Comparison of ENCODE assay signal across 15 cellular contexts in genomic region chr7:101200862-101201599, GRCh38. TPM values are rescaled to one million over a fixed set of nuclear protein-coding genes. Genes with fewer than 3 reads are reported as not detected.
DNase-seq lines count a peak whose midpoint lies in the region; ATAC-seq, FAIRE-seq and TF ChIP-seq lines count a peak whose summit lies in the region.
"Had no signal": no experiment of that assay in that cellular context is flagged by ENCODE, and none has a peak within 500 bp of the region (broad histone marks: within the 10 kb centered on the region; RNA-seq: fewer than 3 reads in every experiment).

Gene MOGAT3 (minus strand): TSS chr7:101201036. CDS start chr7:101200854, 182 bp downstream.

- in situ Hi-C loops in Panc1 (cut with HindIII; ENCODE audit: low pct_unique_long_range_greater_than_20kb, low sequenced_read_pairs): no loop called here

- H3K4me1 Mint-ChIP-seq in GM23338: peaks cover 18% of the 10 kb centered on the region

- WGBS in iPS DF 6.9 (ENCODE audit: insufficient coverage, insufficient read length): no CpG with 5 or more reads among the region's 21 CpGs
- 29 to 33% methylated on average over 9 to 21 of the region's 21 CpGs for WGBS in pancreas, 2 donors

- CTCF ChIA-PET in Panc1 (lab: Charles Lee): no interaction called here

- peaks cover 16% of the 10 kb centered on the region for H3K4me1 ChIP-seq in GM23338 (ENCODE audit: insufficient read depth)
- H3K4me1 ChIP-seq in Panc1 (ENCODE audit: control insufficient read depth, insufficient read depth, low read length): peaks cover 5% of the 10 kb centered on the region; the same call in 1 of the 2 replicates
- H3K4me1 ChIP-seq in iPS DF 6.9 (ENCODE audit: control insufficient read depth, insufficient read depth, low read length): peaks cover 6% of the 10 kb centered on the region; the same call in 1 of the 2 replicates
- H3K4me1 ChIP-seq in pancreas: peaks cover 0 to 3% (median 0%) of the 10 kb centered on the region in 3 donors
- peaks cover 0 to 2% of the 10 kb centered on the region in 2 donors for H3K4me1 ChIP-seq in kidney (ENCODE audit: control insufficient read depth in 1 of 2, insufficient read depth in 1 of 2, low read depth in 1 of 2, low read length in 2 of 2)

- no peaks in the 10 kb centered on the region for H3K9me3 Mint-ChIP-seq in GM23338
- H3K9me3 Mint-ChIP-seq: activated naive CD4-positive, alpha-beta T cell treated with anti-CD3 and anti-CD28 coated beads, Interleukin-2, amount 50 U/mL, for 24 hours had no signal

- H4K20me1 ChIP-seq in GM23338 (replicated peaks; ENCODE audit: insufficient read depth): no peaks in the 10 kb centered on the region

- H3K9me3 ChIP-seq in Panc1 (ENCODE audit: control insufficient read depth, insufficient read depth, low read depth, low read length): no peaks in the 10 kb centered on the region
- no peaks in the 10 kb centered on the region for H3K9me3 ChIP-seq in iPS DF 6.9 (ENCODE audit: control insufficient read depth, insufficient read depth, low read length)
- H3K9me3 ChIP-seq in pancreas: no peaks in the 10 kb centered on the region
- no peaks in the 10 kb centered on the region for H3K9me3 ChIP-seq in kidney (ENCODE audit: control insufficient read depth in 1 of 2, low read length in 2 of 2)

- H3K27ac ChIP-seq in GM23338 (ENCODE audit: low read depth) (peak within 1 kb of the TSS; percentile 63; the same call in 1 of the 2 replicates), Panc1 (ENCODE audit: low read length) (no peak within 1 kb of the TSS), iPS DF 6.9 (ENCODE audit: low read length) (no peak within 1 kb of the TSS), pancreas (no peak within 1 kb of the TSS), kidney (ENCODE audit: low read depth in 2 of 2, low read length in 2 of 2) (no peak within 1 kb of the TSS)

- H3K36me3 ChIP-seq in GM23338 (ENCODE audit: insufficient read depth) (no peaks in the 10 kb centered on the region), Panc1 (ENCODE audit: control insufficient read depth, insufficient read depth, low read length) (no peaks in the 10 kb centered on the region), iPS DF 6.9 (ENCODE audit: control insufficient read depth, insufficient read depth, low read length) (no peaks in the 10 kb centered on the region), pancreas (no peaks in the 10 kb centered on the region), kidney (ENCODE audit: control insufficient read depth in 1 of 2, insufficient read depth in 2 of 2, low read length in 2 of 2) (no peaks in the 10 kb centered on the region)

- H3K79me2 ChIP-seq in GM23338 (replicated peaks; ENCODE audit: insufficient read depth): no peaks in the 10 kb centered on the region

- BruUV-seq in Panc1 (replicated peaks; lab: Mats Ljungman, UMichigan): no TSS peak

- H3K4me3 ChIP-seq in GM23338 (peak within 1 kb of the TSS; percentile 68), Panc1 (ENCODE audit: low read depth in 2 of 2, low read length in 2 of 2) (no peak within 1 kb of the TSS), iPS DF 6.9 (ENCODE audit: low read length) (peak within 1 kb of the TSS; percentile 35; the same call in 1 of the 2 replicates), pancreas (peak within 1 kb of the TSS in 2 of 4 donors; percentile 18 to 39), kidney (ENCODE audit: low read length in 2 of 2) (peak within 1 kb of the TSS in 1 of 2 donors; percentile 3)

- TF ChIP-seq CTCF in GM23338 (conservative IDR thresholded peaks at IDR 0.05; ENCODE audit: low read depth in 2 of 2) (no peak), Panc1 (IDR thresholded peaks at IDR 0.05) (no peak), pancreas (IDR thresholded peaks at IDR 0.05) (no peak), kidney (IDR thresholded peaks at IDR 0.05; ENCODE audit: borderline replicate concordance, extremely low read depth, insufficient read depth) (no peak)

- intact Hi-C loops in Panc1 (cut with micrococcal nuclease; ENCODE audit: unreplicated experiment) (no loop called here), pancreas (cut with DNase I) (no loop called here), kidney (cut with DNase I) (no loop called here)

- H2AFZ ChIP-seq in GM23338: peak within 1 kb of the TSS; percentile 94

- H3K27me3 ChIP-seq in GM23338 (ENCODE audit: insufficient read depth) (peaks cover 25% of the 10 kb centered on the region), Panc1 (ENCODE audit: control insufficient read depth, insufficient read depth, low read length) (no peaks in the 10 kb centered on the region), iPS DF 6.9 (ENCODE audit: control insufficient read depth, insufficient read depth, low read length) (no peaks in the 10 kb centered on the region), pancreas (peaks cover 0 to 2% (median 0%) of the 10 kb centered on the region in 4 donors)

- ATAC-seq in GM23338 (peak; percentile 34), Panc1 (peak; percentile 26; the same call in 1 of the 2 replicates), pancreas (peak in 3 of 4 donors; percentile 21 to 48 (median 22))

- H3K4me2 ChIP-seq in GM23338: peak within 1 kb of the TSS; percentile 86

- peaks cover 9% of the 10 kb centered on the region for H3F3A ChIP-seq in GM23338 (replicated peaks; ENCODE audit: low read depth)

- H3K36me3 Mint-ChIP-seq in GM23338 (ENCODE audit: low read depth): no peaks in the 10 kb centered on the region

- DNase-seq in GM23338 (ENCODE audit: low spot score): peak; percentile 68
- no peak for DNase-seq in Panc1 (ENCODE audit: low read depth, low spot score)
- DNase-seq in iPS DF 6.9 (ENCODE audit: low read depth, low spot score): no peak
- DNase-seq in pancreas: no peak
- DNase-seq in kidney glomerular epithelial cell (lab: John Stamatoyannopoulos, UW): no peak
- DNase-seq in stimulated activated CD4-positive, alpha-beta T cell treated with anti-CD3 and anti-CD28 coated beads, Interleukin-4, amount 100 ng/mL, for 4 hours: no peak
- DNase-seq in epidermal melanocyte (ENCODE audit: insufficient read length, low spot score): no peak
- no peak for DNase-seq in kidney
- DNase-seq: activated CD4-positive, alpha-beta T cell treated with anti-CD3 and anti-CD28 coated beads, Interleukin-2, amount 50 U/mL, for 1 hour; DMS 273 treated with DMSO at 0.1 percent for 48 hours; head of caudate nucleus; MV-4-11; NCI-H526 treated with DMSO at 0.1 percent for 48 hours had no signal

- FAIRE-seq in pancreas (lab: Jason Lieb, UNC): no peak
- no peak for FAIRE-seq in kidney (lab: Jason Lieb, UNC)

- H3K27me3 Mint-ChIP-seq in GM23338 (ENCODE audit: insufficient read depth, low read depth, poor library complexity): peaks cover 20% of the 10 kb centered on the region

- no peak within 1 kb of the TSS for H3K9ac ChIP-seq in kidney (ENCODE audit: low read length in 2 of 2)

- POLR2A ChIA-PET in Panc1 (lab: Charles Lee): no interaction called here

- H3K4me3 Mint-ChIP-seq in GM23338: peak within 1 kb of the TSS; percentile 69

- no peaks in the 10 kb centered on the region for H3K9me2 ChIP-seq in GM23338 (ENCODE audit: insufficient read depth)

- no peak within 1 kb of the TSS for H3K27ac Mint-ChIP-seq in GM23338
- H3K27ac Mint-ChIP-seq: activated naive CD4-positive, alpha-beta T cell treated with anti-CD3 and anti-CD28 coated beads, Interleukin-2, amount 50 U/mL, for 24 hours had no signal

TF ChIP-seq in GM23338, 12 proteins besides CTCF, POLR2A, EP300 and RAD21 (continues in another document):
- TF ChIP-seq EZH2 (IDR thresholded peaks at IDR 0.05; ENCODE audit: low read depth, unreplicated experiment) (no peak), EZH2phosphoT487 (IDR thresholded peaks at IDR 0.05; ENCODE audit: unreplicated experiment) (no peak), REST (IDR thresholded peaks at IDR 0.05; ENCODE audit: unreplicated experiment) (no peak), NANOG (IDR thresholded peaks at IDR 0.05; ENCODE audit: borderline replicate concordance) (no peak), POLR2AphosphoS5 (IDR thresholded peaks at IDR 0.05; ENCODE audit: low read depth) (no peak), ZNF114 (CRISPR knock-in tag; IDR thresholded peaks at IDR 0.05) (no peak), CREB1 (CRISPR knock-in tag; IDR thresholded peaks at IDR 0.05; ENCODE audit: low read depth) (no peak)

RNA-seq across cellular contexts. Expression of gene MOGAT3, which starts in this region (rescaled TPM):
- 0.85 TPM in 1 of 2 replicates, not detected in the other for total RNA-seq in GM23338 (2014; rRNA removed; shearing (Covaris generic))
- 0.21 and 0.44 TPM in 2 replicates for polyA plus RNA-seq in GM23338 (2016; fragmentation: Nextera tagmentation; extraction: Ambion mirVana)
- total RNA-seq in Panc1 (2021; ENCODE audit: unreplicated experiment): 0.23 TPM
- polyA plus RNA-seq in Panc1 (2012; ENCODE audit: insufficient read length): 0.11 TPM
- total RNA-seq in pancreas: not detected
- not detected for polyA plus RNA-seq in pancreas
- total RNA-seq in kidney: 0.25 TPM
- polyA plus RNA-seq in kidney (ENCODE audit: insufficient read depth, low read depth, low replicate concordance): 0.37 TPM
- total RNA-seq: myocyte had no signal

Comparison
In these comparisons a context has a peak if more than half of its experiments do, and no peak if none do; other contexts are left out.
1. Peak in DNase-seq, ATAC-seq, H3K4me3 ChIP-seq, H3K27ac ChIP-seq and H3K4me2 ChIP-seq in GM23338; RNA of the gene not detected or under 1 TPM.
2. Peak in ATAC-seq in Panc1; RNA of the gene not detected or under 1 TPM.
3. Peak in ATAC-seq in pancreas; RNA of the gene not detected or under 1 TPM.